ENCODE assay signal across 8 cellular contexts in genomic region chr16:10262377-10263132, GRCh38.
"Had no signal": no experiment of that assay in that cellular context is flagged by ENCODE, and none has a peak within 500 bp of the region (broad histone marks: within the 10 kb centered on the region; RNA-seq: fewer than 3 reads in every experiment).

No MANE protein-coding gene starts in this region.

- DNase-seq: H9, HCEC 1CT, IMR-90, KBM-7 had no signal

- H3K9me3 Mint-ChIP-seq: GM23338, H9 had no signal

- H3K4me1 Mint-ChIP-seq: GM23338, H9 had no signal

- H3K4me3 ChIP-seq: GM23338 had no signal

- H3K4me3 Mint-ChIP-seq: GM23338, H9 had no signal

- H3K27ac Mint-ChIP-seq: GM23338, H9 had no signal

- H3K4me2 ChIP-seq: GM23338 had no signal

- H2AFZ ChIP-seq: GM23338 had no signal

- FAIRE-seq: H1, H54 had no signal

- H3K27ac ChIP-seq: HL-60 had no signal

- ATAC-seq: GM23338 had no signal
